In the genomic region with DNA sequence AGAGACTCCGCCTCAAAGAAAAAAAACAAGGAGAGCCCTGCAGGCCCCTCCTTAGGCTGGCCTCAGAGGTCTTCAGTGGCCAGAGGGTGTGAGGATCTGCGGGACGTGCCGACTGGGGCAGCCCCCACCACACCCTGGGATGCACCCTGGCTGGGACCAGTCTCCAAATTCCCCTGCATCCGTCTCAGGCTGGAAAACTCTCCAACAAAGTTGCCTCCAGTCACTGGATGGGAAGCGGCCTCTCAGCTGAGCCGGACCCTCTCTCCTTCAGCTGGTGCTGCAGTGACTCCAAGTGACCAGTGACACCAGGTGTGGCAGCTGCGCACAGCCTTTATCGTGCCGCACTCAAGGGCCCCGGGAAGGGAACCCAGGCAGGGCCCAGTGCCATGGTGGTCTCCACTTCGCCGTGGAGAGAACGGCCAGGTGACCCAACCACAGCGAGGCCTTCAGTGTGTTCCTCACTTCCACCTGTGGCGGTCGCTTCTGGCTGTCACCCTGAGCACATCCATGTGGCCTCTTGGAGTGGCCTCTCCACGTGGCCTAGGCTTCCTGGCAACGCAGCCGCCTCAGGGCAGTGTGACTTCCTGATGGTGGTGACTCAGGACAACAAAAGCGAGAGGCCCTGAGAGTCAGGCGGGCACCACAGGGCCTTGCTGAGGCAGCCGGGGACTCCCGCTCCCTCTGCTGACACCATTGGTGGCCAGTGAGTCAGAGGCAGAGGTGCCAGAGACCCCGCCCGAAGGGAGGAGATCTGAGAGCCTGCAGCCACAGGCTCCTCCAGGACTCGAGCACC, we compare ENCODE assay signal across 9 cellular contexts. TPM values are rescaled to one million over a fixed set of nuclear protein-coding genes. Genes with fewer than 3 reads are reported as not detected.
DNase-seq lines count a peak whose midpoint lies in the region; ATAC-seq and TF ChIP-seq lines count a peak whose summit lies in the region.
"Had no signal": no experiment of that assay in that cellular context is flagged by ENCODE, and none has a peak within 500 bp of the region (broad histone marks: within the 10 kb centered on the region; RNA-seq: fewer than 3 reads in every experiment).

No MANE protein-coding gene starts in this region.

- DNase-seq in activated CD4-positive, CD25-positive, alpha-beta regulatory T cell treated with anti-CD3 and anti-CD28 coated beads, Interleukin-2, amount 50 U/mL, for 16 hours (ENCODE audit: low read depth, low spot score): peak; percentile 21
- DNase-seq in esophagus squamous epithelium (lab: John Stamatoyannopoulos, UW): no peak
- DNase-seq in stimulated activated CD4-positive, alpha-beta T cell treated with anti-CD3 and anti-CD28 coated beads, Interleukin-12 subunit alpha, Interleukin-12 subunit beta, amount 100 ng/mL, for 48 hours (ENCODE audit: low read depth in 2 of 3, low spot score in 1 of 3): peak; percentile 76 to 92 (median 81)
- no peak for DNase-seq in anterior cingulate cortex (lab: John Stamatoyannopoulos, UW)
- no peak for DNase-seq in OCI-M1 (lab: John Stamatoyannopoulos, UW)
- DNase-seq: naive B cell had no signal

- peak in 1 of 6 experiments; percentile 5 for TF ChIP-seq CTCF in esophagus squamous epithelium (IDR thresholded peaks at IDR 0.05)

- H3K27me3 ChIP-seq in esophagus squamous epithelium: no peaks in the 10 kb centered on the region

- H3K4me3 ChIP-seq in esophagus squamous epithelium: no peak overlapping the region

- no peak for TF ChIP-seq POLR2A in esophagus squamous epithelium (IDR thresholded peaks at IDR 0.05)

- peaks cover 9 to 27% (median 15%) of the 10 kb centered on the region in 3 donors for H3K4me1 ChIP-seq in esophagus squamous epithelium

- 80 to 87% methylated on average over 1 to 13 of the region's 27 CpGs for WGBS in esophagus squamous epithelium, 2 donors

- peak overlapping the region in 3 of 4 donors; percentile 21 to 44 (median 40) for H3K27ac ChIP-seq in esophagus squamous epithelium

- peaks cover 0 to 49% (median 14%) of the 10 kb centered on the region in 3 donors for H3K36me3 ChIP-seq in esophagus squamous epithelium

- ATAC-seq in HG03280 (IDR thresholded peaks at IDR 0.05; ENCODE audit: unreplicated experiment) (peak; percentile 43), GM19035 (IDR thresholded peaks at IDR 0.05; ENCODE audit: unreplicated experiment) (no peak), GM18873 (IDR thresholded peaks at IDR 0.05; ENCODE audit: low FRiP score, unreplicated experiment) (no peak)

- intact Hi-C loops in esophagus squamous epithelium (cut with DNase I): no loop called here

- no peaks in the 10 kb centered on the region for H3K9me3 ChIP-seq in esophagus squamous epithelium

RNA-seq across cellular contexts. Expression of a gene that starts 19.3 kb away (rescaled TPM):
- total RNA-seq in esophagus squamous epithelium: 10 to 100 TPM; 31.2 to 85.3 (median 51.6) TPM

RNA-seq across cellular contexts. Expression of a gene that starts 34.6 kb away (rescaled TPM):
- 10 to 100 TPM; 47.6 to 63.2 (median 54.3) TPM for total RNA-seq in esophagus squamous epithelium

Comparison
In these comparisons a context has a peak if more than half of its experiments do, and no peak if none do; other contexts are left out.
1. DNase-seq: peak in activated CD4-positive, CD25-positive, alpha-beta regulatory T cell treated with anti-CD3 and anti-CD28 coated beads, Interleukin-2, amount 50 U/mL, for 16 hours (single experiment) and stimulated activated CD4-positive, alpha-beta T cell treated with anti-CD3 and anti-CD28 coated beads, Interleukin-12 subunit alpha, Interleukin-12 subunit beta, amount 100 ng/mL, for 48 hours (3 of 3); none in esophagus squamous epithelium (single experiment), anterior cingulate cortex (0 of 58) and OCI-M1 (single experiment).